ENCODE assay signal across 8 cellular contexts in the genomic region with DNA sequence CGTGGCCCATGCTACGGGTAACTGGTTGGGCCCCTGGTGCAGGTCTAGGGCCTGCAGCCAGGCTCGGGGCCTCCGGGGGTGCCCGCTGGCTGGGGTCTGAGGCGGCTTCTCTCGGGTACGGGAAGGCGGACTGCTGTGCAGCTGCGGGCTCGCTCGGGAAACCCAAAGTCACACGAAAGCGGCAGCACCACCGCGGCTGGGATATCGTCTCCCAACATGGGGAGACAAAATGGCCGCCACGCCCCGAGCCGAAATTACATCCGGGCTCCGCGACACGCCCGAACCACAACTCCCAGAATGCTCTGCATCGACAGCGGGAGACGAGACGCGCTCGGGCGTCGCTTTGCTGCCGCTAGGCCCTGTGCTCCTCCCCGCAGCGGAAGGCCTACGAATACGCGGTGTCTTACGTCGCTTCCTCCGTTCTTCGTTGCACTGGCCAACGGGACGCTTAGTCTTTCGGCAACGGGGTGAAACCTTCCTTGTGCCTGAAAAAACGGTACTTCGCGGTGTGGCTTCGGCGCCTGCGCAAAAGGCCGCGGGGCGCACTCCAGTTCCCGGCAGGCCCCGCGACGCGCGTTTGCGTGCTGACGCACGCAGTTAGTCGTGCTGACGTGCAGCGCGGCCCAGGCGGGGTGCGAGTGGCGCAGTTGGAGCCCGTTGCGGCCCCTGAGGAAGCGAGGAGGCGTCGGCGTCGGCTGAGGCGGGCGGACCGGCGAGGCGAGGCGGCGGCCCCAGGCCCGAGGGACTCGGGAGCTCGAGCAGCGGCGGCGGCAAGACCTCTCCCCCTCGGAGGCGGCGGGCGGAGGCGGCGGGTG. TPM values are rescaled to one million over a fixed set of nuclear protein-coding genes. Genes with fewer than 3 reads are reported as not detected.
DNase-seq lines count a peak whose midpoint lies in the region; ATAC-seq and TF ChIP-seq lines count a peak whose summit lies in the region.

A gene (plus strand): TSS at position 604 of the 815 bp plus-strand sequence. CDS start 3,727 bp downstream, outside the sequence.

- H3K4me3 ChIP-seq in HAP-1 = peak within 1 kb of the TSS; percentile 96
- H3K4me3 ChIP-seq in MG63 = peak within 1 kb of the TSS; percentile 95
- peak within 1 kb of the TSS; percentile 94 for H3K4me3 ChIP-seq in fibroblast of pulmonary artery (replicated peaks; ENCODE audit: low read depth, low read length)

- H3K4me1 ChIP-seq in HAP-1 = peaks cover 17% of the 10 kb centered on the region

- ATAC-seq in natural killer cell treated with Interleukin-12 subunit alpha and Interleukin-12 subunit beta and Interleukin-15 and Interleukin-18, amount 100 ng/mL, for 72 hours = peak; percentile 94 to 96

- H3K4me3 Mint-ChIP-seq in natural killer cell treated with Interleukin-12 subunit alpha and Interleukin-12 subunit beta and Interleukin-15 and Interleukin-18, amount 100 ng/mL, for 72 hours = peak within 1 kb of the TSS; percentile 94

- H3K36me3 ChIP-seq in HAP-1 (replicated peaks) = peaks cover 34% of the 10 kb centered on the region
- H3K36me3 ChIP-seq in MG63 = peaks cover 45% of the 10 kb centered on the region

- no peaks in the 10 kb centered on the region for H3K27me3 Mint-ChIP-seq in natural killer cell treated with Interleukin-12 subunit alpha and Interleukin-12 subunit beta and Interleukin-15 and Interleukin-18, amount 100 ng/mL, for 72 hours

- H3K9me3 Mint-ChIP-seq in natural killer cell treated with Interleukin-12 subunit alpha and Interleukin-12 subunit beta and Interleukin-15 and Interleukin-18, amount 100 ng/mL, for 72 hours = no peaks in the 10 kb centered on the region

- peak; percentile 93 for DNase-seq in G401 (ENCODE audit: low spot score)
- peak; percentile 87 to 96 for DNase-seq in HAP-1 (ENCODE audit: low spot score in 2 of 2)
- DNase-seq in MG63 = peak; percentile 97
- DNase-seq in SHP77 (lab: John Stamatoyannopoulos, UW) = peak; percentile 94
- peak; percentile 94 for DNase-seq in activated effector memory CD4-positive, alpha-beta T cell treated with Interleukin-2 at 50 U/mL for 16 hours
- peak; percentile 97 for DNase-seq in fibroblast of pulmonary artery (ENCODE audit: low read depth)
- peak; percentile 95 for DNase-seq in natural killer cell treated with Interleukin-12 subunit alpha and Interleukin-12 subunit beta and Interleukin-15 and Interleukin-18, amount 100 ng/mL, for 72 hours (ENCODE audit: low spot score)
- DNase-seq in stimulated activated naive CD4-positive, alpha-beta T cell treated with Interleukin-2 at 50 U/mL for 16 hours (lab: John Stamatoyannopoulos, UW) = peak; percentile 95

- H3K9me3 ChIP-seq in HAP-1 (no peaks in the 10 kb centered on the region), MG63 (no peaks in the 10 kb centered on the region)

- H3K36me3 Mint-ChIP-seq in natural killer cell treated with Interleukin-12 subunit alpha and Interleukin-12 subunit beta and Interleukin-15 and Interleukin-18, amount 100 ng/mL, for 72 hours = peaks cover 36% of the 10 kb centered on the region

- in situ Hi-C loops in G401 (cut with HindIII; ENCODE audit: low sequenced_read_pairs) = no loop called here
- in situ Hi-C loops in HAP-1 (cut with MboI; ENCODE audit: low sequenced_read_pairs) = no loop called here

- 0 out of 2 replicates have a peak, but pooled peaks cover 3% of the 10 kb centered on the region for H3K27me3 ChIP-seq in HAP-1 (ENCODE audit: low read depth)
- H3K27me3 ChIP-seq in MG63 = no peaks in the 10 kb centered on the region

- H3K4me1 Mint-ChIP-seq in natural killer cell treated with Interleukin-12 subunit alpha and Interleukin-12 subunit beta and Interleukin-15 and Interleukin-18, amount 100 ng/mL, for 72 hours (ENCODE audit: low read depth in 2 of 2) = peaks cover 49 to 54% of the 10 kb centered on the region in 2 donors

- no peak for TF ChIP-seq CTCF in fibroblast of pulmonary artery (IDR thresholded peaks at IDR 0.05; ENCODE audit: low read length, missing control alignments)

- peak within 1 kb of the TSS; percentile 94 to 97 for H3K27ac Mint-ChIP-seq in natural killer cell treated with Interleukin-12 subunit alpha and Interleukin-12 subunit beta and Interleukin-15 and Interleukin-18, amount 100 ng/mL, for 72 hours

RNA-seq across cellular contexts. Expression of the gene that starts here (rescaled TPM):
- total RNA-seq in G401 (2014; rRNA removed; shearing (Covaris generic)) = 23.0 and 44.7 TPM in 2 replicates
- 11.2 and 21.1 TPM in 2 replicates for total RNA-seq in MG63 (2014; rRNA removed; shearing (Covaris generic); ENCODE audit: low replicate concordance)
- total RNA-seq in natural killer cell treated with Interleukin-12 subunit alpha and Interleukin-12 subunit beta and Interleukin-15 and Interleukin-18, amount 100 ng/mL, for 72 hours = 1,000 to 10,000 TPM in 1 of 2 donors, 100 to 1,000 TPM in 1; 569 to 1,109 TPM

Comparison
In these comparisons a context has a peak if more than half of its experiments do, and no peak if none do; other contexts are left out.
1. Peak in every context shown above with its lines: DNase-seq, ATAC-seq and H3K4me3 ChIP-seq.
2. RNA of the gene that starts here (total RNA-seq): 569 to 1,109 TPM in natural killer cell treated with Interleukin-12 subunit alpha and Interleukin-12 subunit beta and Interleukin-15 and Interleukin-18, amount 100 ng/mL, for 72 hours; 23.0 to 44.7 TPM in G401 and 11.2 to 21.1 TPM in MG63; every median in the first group is over 10 times any median in the second.